14 cellular contexts compared by ENCODE assay signal in genomic region chr13:61136101-61136500, GRCh38.
"Had no signal": no experiment of that assay in that cellular context is flagged by ENCODE, and none has a peak within 500 bp of the region (broad histone marks: within the 10 kb centered on the region; RNA-seq: fewer than 3 reads in every experiment).

No MANE protein-coding gene starts in this region.

- H3K9me3 ChIP-seq: ascending aorta, esophagus squamous epithelium had no signal

- ATAC-seq: sciatic nerve, T-helper 17 cell had no signal

- H3K36me3 ChIP-seq: ascending aorta, esophagus squamous epithelium, heart right ventricle had no signal

- H3K4me3 ChIP-seq: ascending aorta, esophagus squamous epithelium, heart right ventricle had no signal

- H3K4me1 ChIP-seq: ascending aorta, esophagus squamous epithelium had no signal

- DNase-seq: activated B cell treated with CpG ODN at 0.5 μM for 24 hours; activated CD4-positive, alpha-beta T cell treated with anti-CD3 and anti-CD28 coated beads, Interleukin-2, amount 10 ng/mL, durations not matched to agents 24 days and 14 days; activated naive CD4-positive, alpha-beta T cell; esophagus squamous epithelium; foreskin fibroblast; heart right ventricle; stimulated activated CD4-positive, alpha-beta T cell treated with anti-CD3 and anti-CD28 coated beads, Interleukin-12 subunit alpha, Interleukin-12 subunit beta, amount 100 ng/mL, for 4 hours; stimulated activated naive CD4-positive, alpha-beta T cell; T-helper 17 cell had no signal

- H3K27me3 ChIP-seq: ascending aorta, esophagus squamous epithelium, heart right ventricle had no signal

- H3K36me3 Mint-ChIP-seq: type B pancreatic cell had no signal

- H3K27ac ChIP-seq: ascending aorta, esophagus squamous epithelium, heart right ventricle had no signal

- H3K27me3 Mint-ChIP-seq: activated B cell treated with CpG ODN at 0.5 μM for 24 hours; activated CD4-positive, alpha-beta T cell treated with anti-CD3 and anti-CD28 coated beads, Interleukin-2, amount 10 ng/mL, durations not matched to agents 24 days and 14 days; T-helper 17 cell; type B pancreatic cell had no signal

- H3K4me3 Mint-ChIP-seq: activated B cell treated with CpG ODN at 0.5 μM for 24 hours; activated CD4-positive, alpha-beta T cell treated with anti-CD3 and anti-CD28 coated beads, Interleukin-2, amount 10 ng/mL, durations not matched to agents 24 days and 14 days; activated T-helper 1 cell treated with anti-CD3 and anti-CD28 coated beads, Interleukin-12 subunit alpha, Interleukin-12 subunit beta, Interleukin-2, Interleukin-4 antibody, amounts not matched to agents 30 ng/mL and 10 ng/mL and 1 ng/mL, durations not matched to agents 14 hours and 24 hours and 36 hours; neural crest cell; T-helper 17 cell; type B pancreatic cell had no signal

- H3K9me3 Mint-ChIP-seq: activated CD4-positive, alpha-beta T cell treated with anti-CD3 and anti-CD28 coated beads, Interleukin-2, amount 10 ng/mL, durations not matched to agents 24 days and 14 days; neural crest cell; type B pancreatic cell had no signal

- H3K27ac Mint-ChIP-seq: activated B cell treated with CpG ODN at 0.5 μM for 24 hours; activated CD4-positive, alpha-beta T cell treated with anti-CD3 and anti-CD28 coated beads, Interleukin-2, amount 10 ng/mL, durations not matched to agents 24 days and 14 days; activated T-helper 1 cell treated with anti-CD3 and anti-CD28 coated beads, Interleukin-12 subunit alpha, Interleukin-12 subunit beta, Interleukin-2, Interleukin-4 antibody, amounts not matched to agents 30 ng/mL and 10 ng/mL and 1 ng/mL, durations not matched to agents 14 hours and 24 hours and 36 hours; T-helper 17 cell; type B pancreatic cell had no signal

- H3K4me1 Mint-ChIP-seq: activated B cell treated with CpG ODN at 0.5 μM for 24 hours; activated CD4-positive, alpha-beta T cell treated with anti-CD3 and anti-CD28 coated beads, Interleukin-2, amount 10 ng/mL, durations not matched to agents 24 days and 14 days; neural crest cell; T-helper 17 cell had no signal
